ENCODE assay signal across 26 cellular contexts in genomic region chr6:134424131-134424794, GRCh38.
A peak's percentile ranks its signal among the peaks of the same experiment; 100 is the strongest.
DNase-seq lines count a peak whose midpoint lies in the region; ATAC-seq, FAIRE-seq and TF ChIP-seq lines count a peak whose summit lies in the region.
"Had no signal": no experiment of that assay in that cellular context is flagged by ENCODE, and none has a peak within 500 bp of the region (broad histone marks: within the 10 kb centered on the region; RNA-seq: fewer than 3 reads in every experiment).

No MANE protein-coding gene starts in this region.

- intact Hi-C loops in K562 (cut with micrococcal nuclease), result no loop called here

- H3K4me3 ChIP-seq in K562 (no peak overlapping the region), fibroblast of villous mesenchyme (ENCODE audit: low read depth, low read length) (no peak overlapping the region)
- H3K4me3 ChIP-seq: cardiac muscle cell, esophagus squamous epithelium, GM23338, psoas muscle, thoracic aorta had no signal

- WGBS in K562 (ENCODE audit: insufficient coverage, low coverage, missing lambda C conversion rate), result 18% methylated on average over 2 of the region's 2 CpGs

- no peak overlapping the region for H3K4me3 Mint-ChIP-seq in stimulated activated effector memory CD8-positive, alpha-beta T cell treated with anti-CD3 and anti-CD28 coated beads, Interleukin-12 subunit alpha, Interleukin-12 subunit beta, amount 100 ng/mL, for 72 hours
- H3K4me3 Mint-ChIP-seq: activated CD8-positive, alpha-beta T cell treated with anti-CD3 and anti-CD28 coated beads, Interleukin-2, amount 10 ng/mL, durations not matched to agents 7 days and 5 days; activated naive CD8-positive, alpha-beta T cell treated with anti-CD3 and anti-CD28 coated beads, Interleukin-2, amount 10 ng/mL, durations not matched to agents 7 days and 5 days; CD4-positive, alpha-beta memory T cell; GM23338; nephron; T-helper 17 cell had no signal

- H3K4me1 Mint-ChIP-seq in stimulated activated effector memory CD8-positive, alpha-beta T cell treated with anti-CD3 and anti-CD28 coated beads, Interleukin-12 subunit alpha, Interleukin-12 subunit beta, amount 100 ng/mL, for 72 hours, result peaks cover 12% of the 10 kb centered on the region
- H3K4me1 Mint-ChIP-seq: GM23338, nephron had no signal

- peak; percentile 23 for DNase-seq in NOMO-1 treated with DMSO at 0.1 percent for 48 hours (lab: John Stamatoyannopoulos, UW; ENCODE audit: unreplicated experiment)
- no peak for DNase-seq in NOMO-1 treated with dmso at 0.1 percent for 144 hours (lab: John Stamatoyannopoulos, UW; ENCODE audit: unreplicated experiment)
- no peak for DNase-seq in K562 (ENCODE audit: extremely low read depth in 1 of 4, low spot score in 3 of 4)
- peak; percentile 44 for DNase-seq in fibroblast of villous mesenchyme (ENCODE audit: low read depth)
- no peak for DNase-seq in stimulated activated effector memory CD8-positive, alpha-beta T cell treated with anti-CD3 and anti-CD28 coated beads, Interleukin-12 subunit alpha, Interleukin-12 subunit beta, amount 100 ng/mL, for 72 hours (ENCODE audit: low spot score in 2 of 2)
- DNase-seq in activated CD8-positive, alpha-beta memory T cell treated with anti-CD3 and anti-CD28 coated beads, Interleukin-2, amount 50 U/mL, for 4 hours, result no peak
- DNase-seq in activated effector memory CD4-positive, alpha-beta T cell treated with Interleukin-2 at 50 U/mL for 16 hours, result no peak
- DNase-seq: activated CD8-positive, alpha-beta T cell treated with anti-CD3 and anti-CD28 coated beads, Interleukin-2, amount 10 ng/mL, durations not matched to agents 7 days and 5 days; activated naive CD8-positive, alpha-beta T cell treated with anti-CD3 and anti-CD28 coated beads, Interleukin-2, amount 10 ng/mL, durations not matched to agents 7 days and 5 days; activated T-cell treated with anti-CD3 and anti-CD28 coated beads, Interleukin-2, amount 50 U/mL, for 48 hours; CD4-positive, alpha-beta memory T cell; DND-41; esophagus squamous epithelium; hippocampal formation; kidney; mesendoderm; NCI-H2029 treated with DMSO at 0.1 percent for 48 hours; NCI-H446 treated with DMSO at 0.1 percent for 48 hours; psoas muscle; SIG-M5; T-helper 17 cell had no signal

- H3K9me3 Mint-ChIP-seq in stimulated activated effector memory CD8-positive, alpha-beta T cell treated with anti-CD3 and anti-CD28 coated beads, Interleukin-12 subunit alpha, Interleukin-12 subunit beta, amount 100 ng/mL, for 72 hours, result no peaks in the 10 kb centered on the region
- H3K9me3 Mint-ChIP-seq: nephron had no signal

- no peak overlapping the region for H3K27ac Mint-ChIP-seq in stimulated activated effector memory CD8-positive, alpha-beta T cell treated with anti-CD3 and anti-CD28 coated beads, Interleukin-12 subunit alpha, Interleukin-12 subunit beta, amount 100 ng/mL, for 72 hours
- H3K27ac Mint-ChIP-seq: activated CD8-positive, alpha-beta T cell treated with anti-CD3 and anti-CD28 coated beads, Interleukin-2, amount 10 ng/mL, durations not matched to agents 7 days and 5 days; activated naive CD8-positive, alpha-beta T cell treated with anti-CD3 and anti-CD28 coated beads, Interleukin-2, amount 10 ng/mL, durations not matched to agents 7 days and 5 days; CD4-positive, alpha-beta memory T cell; GM23338; nephron; T-helper 17 cell had no signal

- no peak for TF ChIP-seq POLR2A in K562 (conservative IDR thresholded peaks at IDR 0.05)

- no peaks in the 10 kb centered on the region; a peak in 2 of 5 replicates for H3K4me1 ChIP-seq in K562 (replicated peaks in 1 of 2; ENCODE audit: control insufficient read depth in 2 of 2, insufficient read depth in 2 of 2, low read length in 2 of 2)
- H3K4me1 ChIP-seq: psoas muscle had no signal

- no peak overlapping the region for H3K4me2 ChIP-seq in K562 (ENCODE audit: insufficient read depth, low read length)
- H3K4me2 ChIP-seq: GM23338 had no signal

- H2AFZ ChIP-seq in K562 (ENCODE audit: low read depth, low read length), result no peak overlapping the region
- H2AFZ ChIP-seq: GM23338 had no signal

- no peak for FAIRE-seq in K562 (lab: Jason Lieb, UNC)

- no peaks in the 10 kb centered on the region for H3K9me1 ChIP-seq in K562 (ENCODE audit: control insufficient read depth, insufficient read depth, low read length)

- no peaks in the 10 kb centered on the region for H4K20me1 ChIP-seq in K562 (replicated peaks; ENCODE audit: control insufficient read depth, insufficient read depth, low read length)

- in situ Hi-C loops in K562 (cut with MboI), result no loop called here

- no TSS peak for BruUV-seq in K562 (replicated peaks; lab: Mats Ljungman, UMichigan)

- no peak for TF ChIP-seq EP300 in K562 (IDR thresholded peaks at IDR 0.05; ENCODE audit: low read length)

- TF ChIP-seq CTCF in K562 (IDR thresholded peaks at IDR 0.05 in 2 of 3, conservative IDR thresholded peaks at IDR 0.05 in 1 of 3; ENCODE audit: insufficient read depth in 2 of 3, low read depth in 1 of 3, low read length in 3 of 3) (no peak), fibroblast of villous mesenchyme (IDR thresholded peaks at IDR 0.05; ENCODE audit: insufficient read depth, low read depth, low read length) (no peak)

- POLR2A ChIA-PET in K562 (lab: Yijun Ruan, JAX), result interaction anchor here (2.4 kb wide), 1 partner anchor 8 kb away, joined by 5 read pairs; no protein-coding TSS in a partner anchor

- H3K36me3 Mint-ChIP-seq in stimulated activated effector memory CD8-positive, alpha-beta T cell treated with anti-CD3 and anti-CD28 coated beads, Interleukin-12 subunit alpha, Interleukin-12 subunit beta, amount 100 ng/mL, for 72 hours, result no peaks in the 10 kb centered on the region
- H3K36me3 Mint-ChIP-seq: CD4-positive, alpha-beta memory T cell had no signal

- H3K9ac ChIP-seq in K562 (ENCODE audit: insufficient read depth in 1 of 2, low read depth in 2 of 2, low read length in 2 of 2), result no peak overlapping the region

- H3K79me2 ChIP-seq in K562 (ENCODE audit: control insufficient read depth, insufficient read depth, low read length), result no peaks in the 10 kb centered on the region

- ATAC-seq in K562, result no peak
- ATAC-seq in stimulated activated effector memory CD8-positive, alpha-beta T cell treated with anti-CD3 and anti-CD28 coated beads, Interleukin-12 subunit alpha, Interleukin-12 subunit beta, amount 100 ng/mL, for 72 hours, result no peak
- no peak for ATAC-seq in HG03135 (IDR thresholded peaks at IDR 0.05; ENCODE audit: unreplicated experiment)
- ATAC-seq: activated CD8-positive, alpha-beta T cell treated with anti-CD3 and anti-CD28 coated beads, Interleukin-2, amount 10 ng/mL, durations not matched to agents 7 days and 5 days; GM23338; psoas muscle; T-helper 17 cell had no signal

- H3K36me3 ChIP-seq in K562 (ENCODE audit: control insufficient read depth, insufficient read depth, low read length), result no peaks in the 10 kb centered on the region
- H3K36me3 ChIP-seq: cardiac muscle cell, esophagus squamous epithelium, thoracic aorta had no signal

- H3K9me3 ChIP-seq in K562 (replicated peaks; ENCODE audit: control insufficient read depth, insufficient read depth, low read depth, low read length), result no peaks in the 10 kb centered on the region
- H3K9me3 ChIP-seq: esophagus squamous epithelium, psoas muscle, thoracic aorta had no signal

- no peak overlapping the region for H3K27ac ChIP-seq in K562 (ENCODE audit: extremely low read depth, low read depth, low read length)
- H3K27ac ChIP-seq: cardiac muscle cell, psoas muscle, thoracic aorta had no signal

- CTCF ChIA-PET in K562 (lab: Yijun Ruan, JAX; ENCODE audit: low intra/inter-chr PET ratio), result no interaction called here

- TF ChIP-seq RAD21 in K562 (CRISPR knock-in tag; conservative IDR thresholded peaks at IDR 0.05 in 1 of 2, IDR thresholded peaks at IDR 0.05 in 1 of 2), result no peak

- H3K27me3 ChIP-seq in K562 (ENCODE audit: control insufficient read depth in 2 of 2, insufficient read depth in 2 of 2, low read length in 2 of 2), result no peaks in the 10 kb centered on the region
- H3K27me3 ChIP-seq: cardiac muscle cell, esophagus squamous epithelium had no signal

TF ChIP-seq in K562, 482 proteins besides CTCF, POLR2A, EP300 and RAD21:
- TF ChIP-seq IRF2 (CRISPR knock-in tag; IDR thresholded peaks at IDR 0.05) (no peak), MAFG (tag; conservative IDR thresholded peaks at IDR 0.05) (0 out of 2 replicates have a peak, but pooled peaks have one; percentile 5), AFF1 (IDR thresholded peaks at IDR 0.05; ENCODE audit: low read depth in 1 of 2, partially characterized antibody in 2 of 2) (no peak), POLR2H (tag; IDR thresholded peaks at IDR 0.05; ENCODE audit: low read depth) (no peak), C11orf30 (IDR thresholded peaks at IDR 0.05; ENCODE audit: low read depth) (peak; percentile 37; the same call in 1 of the 2 replicates), ZNF316 (IDR thresholded peaks at IDR 0.05) (peak; percentile 68)
TF ChIP-seq in K562: peak in this region for 3.

Comparison
In these comparisons a context has a peak if more than half of its experiments do, and no peak if none do; other contexts are left out.
1. DNase-seq: peak in NOMO-1 treated with DMSO at 0.1 percent for 48 hours (single experiment) and fibroblast of villous mesenchyme (single experiment); none in NOMO-1 treated with dmso at 0.1 percent for 144 hours (single experiment), K562 (0 of 4), stimulated activated effector memory CD8-positive, alpha-beta T cell treated with anti-CD3 and anti-CD28 coated beads, Interleukin-12 subunit alpha, Interleukin-12 subunit beta, amount 100 ng/mL, for 72 hours (0 of 2), activated CD8-positive, alpha-beta memory T cell treated with anti-CD3 and anti-CD28 coated beads, Interleukin-2, amount 50 U/mL, for 4 hours (single experiment) and activated effector memory CD4-positive, alpha-beta T cell treated with Interleukin-2 at 50 U/mL for 16 hours (single experiment).